ENCODE assay signal across 12 cellular contexts in the genomic region with DNA sequence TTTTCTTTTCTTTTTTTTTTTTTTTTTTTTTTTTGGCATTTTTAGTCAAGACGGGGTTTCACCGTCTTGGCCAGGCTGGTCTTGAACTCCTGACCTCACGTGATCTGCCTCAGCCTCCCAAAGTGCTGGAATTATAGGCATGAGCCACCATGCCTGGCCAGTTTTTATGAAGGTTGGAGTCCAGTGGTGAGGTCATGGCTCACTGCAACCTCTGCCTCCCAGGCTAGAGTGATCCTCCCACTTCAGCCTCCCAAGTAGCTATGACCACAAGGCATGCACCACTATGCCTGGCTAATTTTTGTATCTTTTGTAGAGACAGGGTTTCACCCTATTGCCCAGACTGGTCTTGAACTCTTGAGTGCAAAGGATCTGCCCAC. TPM values are rescaled to one million over a fixed set of nuclear protein-coding genes. Genes with fewer than 3 reads are reported as not detected.
DNase-seq lines count a peak whose midpoint lies in the region; ATAC-seq lines count a peak whose summit lies in the region.
"Had no signal": no experiment of that assay in that cellular context is flagged by ENCODE, and none has a peak within 500 bp of the region (broad histone marks: within the 10 kb centered on the region; RNA-seq: fewer than 3 reads in every experiment).

No MANE protein-coding gene starts in this region.

- intact Hi-C loops in activated naive CD4-positive, alpha-beta T cell treated with anti-CD3 and anti-CD28 coated beads for 36 hours (cut with micrococcal nuclease): loop anchor here (1.0 kb wide), 1 partner anchor 23 kb away; a partner anchor contains a TSS

- no peaks in the 10 kb centered on the region for H3K9me3 Mint-ChIP-seq in activated naive CD4-positive, alpha-beta T cell treated with anti-CD3 and anti-CD28 coated beads for 36 hours
- H3K9me3 Mint-ChIP-seq in T-cell: no peaks in the 10 kb centered on the region

- H3K27ac ChIP-seq in epithelial cell of prostate (peak overlapping the region; percentile 35), thymus (ENCODE audit: low read depth) (peak overlapping the region; percentile 26)

- H3K4me3 ChIP-seq in thymus (ENCODE audit: low read length): no peak overlapping the region

- ATAC-seq in T-cell (replicated peaks in 1 of 4): no peak

- WGBS in thymus: 99% methylated on average over 3 of the region's 3 CpGs

- H3K4me1 Mint-ChIP-seq in activated naive CD4-positive, alpha-beta T cell treated with anti-CD3 and anti-CD28 coated beads for 36 hours (ENCODE audit: low read depth): peaks cover 51% of the 10 kb centered on the region
- H3K4me1 Mint-ChIP-seq in T-cell: peaks cover 47 to 63% (median 58%) of the 10 kb centered on the region in 3 donors

- POLR2A ChIA-PET in T-cell (lab: Charles Lee): interaction anchor here (0.6 to 1.3 kb wide), 4 partner anchors 22 to 419 kb away, joined by 3 to 6 read pairs (median 6); a partner anchor contains a TSS

- peaks cover 5% of the 10 kb centered on the region for H3K4me1 ChIP-seq in thymus (ENCODE audit: control insufficient read depth, insufficient read depth, low read length)

- H3K9me3 ChIP-seq in thymus (ENCODE audit: control insufficient read depth): no peaks in the 10 kb centered on the region

- H3K36me3 ChIP-seq in thymus (ENCODE audit: control insufficient read depth, insufficient read depth): peaks cover 48% of the 10 kb centered on the region

- H3K36me3 Mint-ChIP-seq in activated naive CD4-positive, alpha-beta T cell treated with anti-CD3 and anti-CD28 coated beads for 36 hours (ENCODE audit: low read depth): peaks cover 67% of the 10 kb centered on the region
- H3K36me3 Mint-ChIP-seq in T-cell: peaks cover 42% of the 10 kb centered on the region

- H3K27ac Mint-ChIP-seq in activated naive CD4-positive, alpha-beta T cell treated with anti-CD3 and anti-CD28 coated beads for 36 hours: peak overlapping the region; percentile 95
- no peak overlapping the region for H3K27ac Mint-ChIP-seq in T-cell

- CTCF ChIA-PET in activated naive CD4-positive, alpha-beta T cell treated with anti-CD3 and anti-CD28 coated beads for 36 hours (lab: Charles Lee): interaction anchor here (0.5 to 4.4 kb wide), 4 partner anchors 39 to 139 kb away, joined by 3 to 34 read pairs (median 4); a partner anchor contains a TSS
- CTCF ChIA-PET in T-cell (lab: Charles Lee): interaction anchor here (0.6 to 1.3 kb wide), 8 partner anchors 22 to 696 kb away, joined by 3 to 8 read pairs (median 4); a partner anchor contains a TSS

- H3K4me3 Mint-ChIP-seq in activated naive CD4-positive, alpha-beta T cell treated with anti-CD3 and anti-CD28 coated beads for 36 hours: peak overlapping the region; percentile 74
- peak overlapping the region; percentile 39 to 91 (median 65) for H3K4me3 Mint-ChIP-seq in T-cell

- no peak for DNase-seq in activated naive CD4-positive, alpha-beta T cell treated with anti-CD3 and anti-CD28 coated beads for 36 hours
- DNase-seq in activated naive CD4-positive, alpha-beta T cell treated with anti-CD3 and anti-CD28 coated beads, Interleukin-2, amount 50 U/mL, for 16 hours: no peak
- DNase-seq in T-cell: no peak
- no peak for DNase-seq in epithelial cell of prostate (ENCODE audit: low read depth, low spot score)
- no peak for DNase-seq in HuH-7.5 (ENCODE audit: low spot score)
- DNase-seq in Ammon's horn (ENCODE audit: low spot score): no peak
- no peak for DNase-seq in NCI-H2107 (lab: John Stamatoyannopoulos, UW)
- DNase-seq: activated gamma-delta T cell, cortex of kidney, NCI-H1694 treated with DMSO at 0.1 percent for 48 hours, NCI-H69 had no signal

- no peaks in the 10 kb centered on the region for H3K27me3 ChIP-seq in thymus (ENCODE audit: control insufficient read depth, insufficient read depth)

- no peaks in the 10 kb centered on the region for H3K27me3 Mint-ChIP-seq in activated naive CD4-positive, alpha-beta T cell treated with anti-CD3 and anti-CD28 coated beads for 36 hours (ENCODE audit: low read depth)
- H3K27me3 Mint-ChIP-seq in T-cell: no peaks in the 10 kb centered on the region

RNA-seq across cellular contexts. Expression of a gene that starts 4.2 kb away (rescaled TPM):
- 100 to 1,000 TPM; 264 to 312 TPM for total RNA-seq in activated naive CD4-positive, alpha-beta T cell treated with anti-CD3 and anti-CD28 coated beads for 36 hours
- total RNA-seq in T-cell: 100 to 1,000 TPM in 1 of 5 donors, 10 to 100 TPM in 4; 65.2 to 101 (median 79.1) TPM
- polyA plus RNA-seq in thymus: 58.4 TPM

RNA-seq across cellular contexts. Expression of a gene that starts 5.0 kb away (rescaled TPM):
- total RNA-seq in activated naive CD4-positive, alpha-beta T cell treated with anti-CD3 and anti-CD28 coated beads for 36 hours: 10 to 100 TPM; 23.0 to 25.0 TPM
- 1 to 10 TPM; 4.7 to 8.3 (median 6.8) TPM for total RNA-seq in T-cell
- 7.4 TPM for polyA plus RNA-seq in thymus

RNA-seq across cellular contexts. Expression of a gene that starts 20.1 kb away (rescaled TPM):
- total RNA-seq in activated naive CD4-positive, alpha-beta T cell treated with anti-CD3 and anti-CD28 coated beads for 36 hours: not detected
- total RNA-seq in T-cell: 1 to 10 TPM in 4 of 5 donors, not detected in 1; 1.5 to 5.2 (median 4.1) TPM
- 38.7 TPM for polyA plus RNA-seq in thymus

RNA-seq across cellular contexts. Expression of a gene that starts 22.8 kb away (rescaled TPM):
- 10 to 100 TPM; 40.0 to 40.3 TPM for total RNA-seq in activated naive CD4-positive, alpha-beta T cell treated with anti-CD3 and anti-CD28 coated beads for 36 hours
- 10 to 100 TPM; 42.4 to 77.9 (median 63.2) TPM for total RNA-seq in T-cell
- 86.7 TPM for polyA plus RNA-seq in thymus

RNA-seq across cellular contexts. Expression of a gene that starts 38.3 kb away (rescaled TPM):
- total RNA-seq in activated naive CD4-positive, alpha-beta T cell treated with anti-CD3 and anti-CD28 coated beads for 36 hours: 1 to 10 TPM; 4.4 to 4.7 TPM
- total RNA-seq in T-cell: 10 to 100 TPM in 1 of 5 donors, 1 to 10 TPM in 4; 5.9 to 11.8 (median 9.3) TPM
- 35.5 TPM for polyA plus RNA-seq in thymus
